21 cellular contexts compared by ENCODE assay signal in the genomic region with DNA sequence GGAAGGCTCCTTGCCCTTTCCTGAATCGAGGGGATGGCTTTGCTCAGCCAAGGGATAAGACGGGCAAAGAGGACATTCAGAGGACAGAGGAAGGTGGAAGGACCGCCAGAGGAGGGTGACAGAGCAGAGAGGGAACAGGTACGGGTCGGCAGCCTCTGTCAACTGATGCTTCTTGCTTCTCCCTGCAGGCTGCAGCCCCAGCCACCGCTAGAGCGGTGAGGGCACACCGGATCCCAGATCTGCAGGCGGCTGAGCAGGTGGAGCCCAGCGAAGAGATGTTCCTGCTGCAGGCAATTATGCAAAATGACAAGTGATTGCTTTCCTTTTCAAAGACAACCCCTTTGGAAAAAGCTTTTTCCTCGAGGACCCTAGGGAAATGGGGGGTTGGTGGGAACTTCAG.
DNase-seq lines count a peak whose midpoint lies in the region; ATAC-seq, FAIRE-seq and TF ChIP-seq lines count a peak whose summit lies in the region.
"Had no signal": no experiment of that assay in that cellular context is flagged by ENCODE, and none has a peak within 500 bp of the region (broad histone marks: within the 10 kb centered on the region; RNA-seq: fewer than 3 reads in every experiment).

No MANE protein-coding gene starts in this region.

- POLR2A ChIA-PET in HepG2 (lab: Yijun Ruan, JAX) (no interaction called here), WTC11 (lab: Charles Lee) (no interaction called here)

- no TSS peak for BruUV-seq in HepG2 (replicated peaks; lab: Mats Ljungman, UMichigan)

- H3K9ac ChIP-seq in HepG2 (ENCODE audit: insufficient read depth, low read depth, low read length) = no peak overlapping the region

- TF ChIP-seq CTCF in HepG2 (CRISPR knock-in tag; IDR thresholded peaks at IDR 0.05) = no peak
- no peak for TF ChIP-seq CTCF in right lobe of liver (IDR thresholded peaks at IDR 0.05)
- TF ChIP-seq CTCF in WTC11 (IDR thresholded peaks at IDR 0.05) = no peak
- no peak for TF ChIP-seq CTCF in testis (IDR thresholded peaks at IDR 0.05)

- peak; percentile 65 for ATAC-seq in HepG2
- no peak for ATAC-seq in right lobe of liver
- peak; percentile 53 for ATAC-seq in WTC11
- no peak for ATAC-seq in GM19395 (IDR thresholded peaks at IDR 0.05; ENCODE audit: unreplicated experiment)
- ATAC-seq: CD8-positive, alpha-beta T cell; PC-3 had no signal

- CTCF ChIA-PET in HepG2 (lab: Yijun Ruan, JAX; ENCODE audit: low intra/inter-chr PET ratio, low total read pairs) (no interaction called here), WTC11 (lab: Charles Lee) (no interaction called here)

- no peaks in the 10 kb centered on the region for H3K4me1 Mint-ChIP-seq in WTC11
- H3K4me1 Mint-ChIP-seq: B cell had no signal

- H3K79me2 ChIP-seq in HepG2 (ENCODE audit: insufficient read depth, low read length) = no peaks in the 10 kb centered on the region

- WGBS in HepG2 (ENCODE audit: low lambda C conversion rate) = 6% methylated on average over 10 of the region's 11 CpGs
- 36% methylated on average over 4 of the region's 11 CpGs for WGBS in right lobe of liver (ENCODE audit: insufficient coverage, low coverage, low lambda C conversion rate, missing lambda C conversion rate)
- 46 to 55% methylated on average over 11 of the region's 11 CpGs for WGBS in testis, 2 donors

- no peak overlapping the region for H2AFZ ChIP-seq in HepG2 (ENCODE audit: low read length)

- no peak overlapping the region for H3K4me2 ChIP-seq in HepG2 (ENCODE audit: low read depth, low read length)

- H3K27me3 Mint-ChIP-seq in WTC11 (ENCODE audit: low read depth) = peaks cover 13% of the 10 kb centered on the region; the same call in 1 of the 2 replicates
- H3K27me3 Mint-ChIP-seq: B cell had no signal

- H3K9me3 ChIP-seq in HepG2 (ENCODE audit: low read length) (no peaks in the 10 kb centered on the region), right lobe of liver (no peaks in the 10 kb centered on the region), testis (no peaks in the 10 kb centered on the region)

- intact Hi-C loops in HepG2 (cut with micrococcal nuclease; ENCODE audit: unreplicated experiment) = no loop called here
- intact Hi-C loops in right lobe of liver (cut with DNase I) = no loop called here
- intact Hi-C loops in testis (cut with DNase I; ENCODE audit: low total_unique reads) = no loop called here

- peaks cover 50% of the 10 kb centered on the region for H3K36me3 Mint-ChIP-seq in WTC11
- H3K36me3 Mint-ChIP-seq: CD8-positive, alpha-beta T cell had no signal

- no peaks in the 10 kb centered on the region for H4K20me1 ChIP-seq in HepG2 (ENCODE audit: insufficient read depth, low read length)

- in situ Hi-C loops in HepG2 (cut with HindIII; ENCODE audit: extremely low pct_ligation_motif_present, low pct_unique_long_range_greater_than_20kb) = loop anchor here (25.0 kb wide), 1 partner anchor 319 kb away; no protein-coding TSS in a partner anchor

- peaks cover 69% of the 10 kb centered on the region for H3K9me3 Mint-ChIP-seq in WTC11

- FAIRE-seq in HepG2 (lab: Jason Lieb, UNC) (no peak), HTR-8/SVneo (lab: Jason Lieb, UNC) (no peak)
- FAIRE-seq: GM19239 had no signal

- no peak for TF ChIP-seq EP300 in HepG2 (IDR thresholded peaks at IDR 0.05; ENCODE audit: low read depth in 2 of 2, low read length in 2 of 2)
- no peak for TF ChIP-seq EP300 in HepG2 (CRISPR knock-in tag; IDR thresholded peaks at IDR 0.05; ENCODE audit: borderline replicate concordance)

- no peak overlapping the region for H3K4me3 Mint-ChIP-seq in WTC11
- H3K4me3 Mint-ChIP-seq: B cell; CD8-positive, alpha-beta T cell had no signal

- H3K36me3 ChIP-seq in HepG2 (replicated peaks in 1 of 2; ENCODE audit: control insufficient read depth in 1 of 2, insufficient read depth in 2 of 2, low read length in 2 of 2) (no peaks in the 10 kb centered on the region), right lobe of liver (no peaks in the 10 kb centered on the region), testis (ENCODE audit: low read depth, missing control alignments) (no peaks in the 10 kb centered on the region)

- DNase-seq in DMS53 (lab: John Stamatoyannopoulos, UW) (peak; percentile 12), DMS53 treated with DMSO at 0.1 percent for 48 hours (lab: John Stamatoyannopoulos, UW; ENCODE audit: unreplicated experiment) (no peak), HepG2 (ENCODE audit: low spot score) (no peak), right lobe of liver (no peak), WTC11 (ENCODE audit: low spot score) (peak; percentile 10), testis (no peak), HTR-8/SVneo (ENCODE audit: insufficient read length, low spot score) (no peak)
- DNase-seq: Caco-2; CD8-positive, alpha-beta T cell; DMS79 treated with DMSO at 0.1 percent for 48 hours; Karpas-422; NCI-H1092; NCI-H2081; NCI-H524; PC-3 had no signal

- TF ChIP-seq POLR2A in HepG2 (IDR thresholded peaks at IDR 0.05; ENCODE audit: insufficient read depth in 1 of 2, low read depth in 2 of 2, low read length in 2 of 2) (no peak), right lobe of liver (IDR thresholded peaks at IDR 0.05) (no peak), testis (IDR thresholded peaks at IDR 0.05) (no peak)

- H3K27me3 ChIP-seq in HepG2 (ENCODE audit: control insufficient read depth in 1 of 2, insufficient read depth in 2 of 2, low read length in 2 of 2) (no peaks in the 10 kb centered on the region), right lobe of liver (no peaks in the 10 kb centered on the region), testis (no peaks in the 10 kb centered on the region)

- no peak overlapping the region for H3K27ac Mint-ChIP-seq in WTC11
- H3K27ac Mint-ChIP-seq: B cell; CD8-positive, alpha-beta T cell had no signal

- H3K27ac ChIP-seq in HepG2 (ENCODE audit: extremely low read length, insufficient read depth, low read length) (no peak overlapping the region), right lobe of liver (no peak overlapping the region), testis (no peak overlapping the region)
- H3K27ac ChIP-seq: 22Rv1, C4-2B, HL-60 had no signal

- H3K4me1 ChIP-seq in HepG2 (ENCODE audit: insufficient read depth, low read length) = no peaks in the 10 kb centered on the region
- H3K4me1 ChIP-seq in right lobe of liver = no peaks in the 10 kb centered on the region
- H3K4me1 ChIP-seq in testis = no peaks in the 10 kb centered on the region
- H3K4me1 ChIP-seq: Caco-2 had no signal

- H3K4me3 ChIP-seq in HepG2 (replicated peaks in 1 of 3; ENCODE audit: insufficient read depth in 1 of 3, low read depth in 2 of 3, low read length in 3 of 3) (no peak overlapping the region), right lobe of liver (no peak overlapping the region), testis (peak overlapping the region; percentile 20 to 36)

- TF ChIP-seq RAD21 in HepG2 (CRISPR knock-in tag; IDR thresholded peaks at IDR 0.05) = no peak

TF ChIP-seq in WTC11, 78 proteins besides CTCF, POLR2A, EP300 and RAD21 (continues in another document):
- no peak for TF ChIP-seq SMAD3 (CRISPR knock-in tag; IDR thresholded peaks at IDR 0.05; ENCODE audit: borderline replicate concordance)
- TF ChIP-seq JUN (CRISPR knock-in tag; IDR thresholded peaks at IDR 0.05) = no peak
- TF ChIP-seq SP1 (CRISPR knock-in tag; conservative IDR thresholded peaks at IDR 0.05) = no peak
- TF ChIP-seq FOXP1 (CRISPR knock-in tag; IDR thresholded peaks at IDR 0.05; ENCODE audit: borderline replicate concordance) = no peak
- TF ChIP-seq RORB (CRISPR knock-in tag; IDR thresholded peaks at IDR 0.05) = no peak
- no peak for TF ChIP-seq ZNF263 (CRISPR knock-in tag; IDR thresholded peaks at IDR 0.05; ENCODE audit: low read depth)
- no peak for TF ChIP-seq HMGA2 (CRISPR knock-in tag; IDR thresholded peaks at IDR 0.05)
- no peak for TF ChIP-seq MYBL2 (CRISPR knock-in tag; IDR thresholded peaks at IDR 0.05)
- no peak for TF ChIP-seq NR2C2 (CRISPR knock-in tag; IDR thresholded peaks at IDR 0.05)
- TF ChIP-seq, protein P1, sequence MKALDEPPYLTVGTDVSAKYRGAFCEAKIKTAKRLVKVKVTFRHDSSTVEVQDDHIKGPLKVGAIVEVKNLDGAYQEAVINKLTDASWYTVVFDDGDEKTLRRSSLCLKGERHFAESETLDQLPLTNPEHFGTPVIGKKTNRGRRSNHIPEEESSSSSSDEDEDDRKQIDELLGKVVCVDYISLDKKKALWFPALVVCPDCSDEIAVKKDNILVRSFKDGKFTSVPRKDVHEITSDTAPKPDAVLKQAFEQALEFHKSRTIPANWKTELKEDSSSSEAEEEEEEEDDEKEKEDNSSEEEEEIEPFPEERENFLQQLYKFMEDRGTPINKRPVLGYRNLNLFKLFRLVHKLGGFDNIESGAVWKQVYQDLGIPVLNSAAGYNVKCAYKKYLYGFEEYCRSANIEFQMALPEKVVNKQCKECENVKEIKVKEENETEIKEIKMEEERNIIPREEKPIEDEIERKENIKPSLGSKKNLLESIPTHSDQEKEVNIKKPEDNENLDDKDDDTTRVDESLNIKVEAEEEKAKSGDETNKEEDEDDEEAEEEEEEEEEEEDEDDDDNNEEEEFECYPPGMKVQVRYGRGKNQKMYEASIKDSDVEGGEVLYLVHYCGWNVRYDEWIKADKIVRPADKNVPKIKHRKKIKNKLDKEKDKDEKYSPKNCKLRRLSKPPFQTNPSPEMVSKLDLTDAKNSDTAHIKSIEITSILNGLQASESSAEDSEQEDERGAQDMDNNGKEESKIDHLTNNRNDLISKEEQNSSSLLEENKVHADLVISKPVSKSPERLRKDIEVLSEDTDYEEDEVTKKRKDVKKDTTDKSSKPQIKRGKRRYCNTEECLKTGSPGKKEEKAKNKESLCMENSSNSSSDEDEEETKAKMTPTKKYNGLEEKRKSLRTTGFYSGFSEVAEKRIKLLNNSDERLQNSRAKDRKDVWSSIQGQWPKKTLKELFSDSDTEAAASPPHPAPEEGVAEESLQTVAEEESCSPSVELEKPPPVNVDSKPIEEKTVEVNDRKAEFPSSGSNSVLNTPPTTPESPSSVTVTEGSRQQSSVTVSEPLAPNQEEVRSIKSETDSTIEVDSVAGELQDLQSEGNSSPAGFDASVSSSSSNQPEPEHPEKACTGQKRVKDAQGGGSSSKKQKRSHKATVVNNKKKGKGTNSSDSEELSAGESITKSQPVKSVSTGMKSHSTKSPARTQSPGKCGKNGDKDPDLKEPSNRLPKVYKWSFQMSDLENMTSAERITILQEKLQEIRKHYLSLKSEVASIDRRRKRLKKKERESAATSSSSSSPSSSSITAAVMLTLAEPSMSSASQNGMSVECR (CRISPR knock-in tag; IDR thresholded peaks at IDR 0.05; ENCODE audit: borderline replicate concordance) = no peak
- TF ChIP-seq, protein P2, sequence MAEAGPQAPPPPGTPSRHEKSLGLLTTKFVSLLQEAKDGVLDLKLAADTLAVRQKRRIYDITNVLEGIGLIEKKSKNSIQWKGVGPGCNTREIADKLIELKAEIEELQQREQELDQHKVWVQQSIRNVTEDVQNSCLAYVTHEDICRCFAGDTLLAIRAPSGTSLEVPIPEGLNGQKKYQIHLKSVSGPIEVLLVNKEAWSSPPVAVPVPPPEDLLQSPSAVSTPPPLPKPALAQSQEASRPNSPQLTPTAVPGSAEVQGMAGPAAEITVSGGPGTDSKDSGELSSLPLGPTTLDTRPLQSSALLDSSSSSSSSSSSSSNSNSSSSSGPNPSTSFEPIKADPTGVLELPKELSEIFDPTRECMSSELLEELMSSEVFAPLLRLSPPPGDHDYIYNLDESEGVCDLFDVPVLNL (CRISPR knock-in tag; IDR thresholded peaks at IDR 0.05; ENCODE audit: borderline replicate concordance, low read depth) = no peak

Comparison
In these comparisons a context has a peak if more than half of its experiments do, and no peak if none do; other contexts are left out.
1. DNase-seq: peak in DMS53 (single experiment) and WTC11 (single experiment); none in DMS53 treated with DMSO at 0.1 percent for 48 hours (single experiment), HepG2 (single experiment), right lobe of liver (0 of 3), testis (single experiment) and HTR-8/SVneo (single experiment).
2. ATAC-seq: peak in HepG2 (single experiment) and WTC11 (single experiment); none in right lobe of liver (0 of 4) and GM19395 (single experiment).
3. H3K4me3 ChIP-seq: peak in testis (2 of 2); none in HepG2 (0 of 3) and right lobe of liver (0 of 3).